ENCODE assay signal across 3 cellular contexts in genomic region chr11:31092638-31093037, GRCh38.
"Had no signal": no experiment of that assay in that cellular context is flagged by ENCODE, and none has a peak within 500 bp of the region (broad histone marks: within the 10 kb centered on the region; RNA-seq: fewer than 3 reads in every experiment).

No MANE protein-coding gene starts in this region.

- ATAC-seq: GM12878 had no signal

- DNase-seq: GDM1, GF-D8 had no signal
